8 cellular contexts compared by ENCODE assay signal in the genomic region with DNA sequence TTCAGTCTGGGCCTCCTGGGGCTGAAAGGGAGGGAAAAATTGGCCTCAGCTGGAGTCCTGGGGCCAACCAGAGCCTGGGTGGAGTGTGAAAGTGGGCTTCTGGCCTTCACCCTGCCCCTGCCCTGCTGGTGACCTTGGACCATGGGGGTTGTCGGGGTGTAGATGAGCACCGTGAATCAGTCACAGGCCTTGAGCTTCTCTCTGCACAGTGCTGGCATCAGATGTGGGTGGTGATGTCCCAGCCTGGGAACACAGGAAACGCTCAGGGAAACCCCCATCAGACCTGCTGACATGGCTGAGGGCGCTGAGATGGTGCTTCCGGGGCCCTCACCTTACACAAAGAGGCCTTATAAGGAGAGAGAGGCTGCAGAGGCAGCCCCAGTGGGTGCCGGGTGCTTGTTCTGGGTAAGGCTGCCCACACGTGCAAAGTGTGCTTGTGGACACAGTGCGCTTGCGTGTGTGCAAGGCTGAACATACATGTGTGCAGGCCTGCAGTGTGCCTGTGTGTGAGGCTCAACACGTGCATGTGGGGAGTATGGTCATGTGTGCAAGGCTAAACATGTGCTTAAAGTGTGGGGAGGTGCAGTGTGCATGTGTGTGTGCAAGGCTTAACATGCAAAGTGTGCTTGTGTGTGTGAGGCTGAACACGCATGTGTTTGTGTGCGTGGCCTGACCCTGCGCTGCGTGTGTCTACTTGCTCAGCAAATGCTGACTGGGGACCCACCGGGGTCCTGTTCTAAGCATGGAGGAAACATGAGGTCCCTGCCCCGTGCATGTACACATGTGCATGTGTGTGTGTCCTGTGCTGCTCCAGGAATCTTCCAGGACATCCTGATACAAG. TPM values are rescaled to one million over a fixed set of nuclear protein-coding genes. Genes with fewer than 3 reads are reported as not detected.
DNase-seq lines count a peak whose midpoint lies in the region; ATAC-seq and TF ChIP-seq lines count a peak whose summit lies in the region.

No MANE protein-coding gene starts in this region.

- peak overlapping the region; percentile 25 for H3K4me3 ChIP-seq in thymus (ENCODE audit: low read length)

- no peaks in the 10 kb centered on the region for H3K9me3 ChIP-seq in thymus (ENCODE audit: control insufficient read depth)

- no peak for TF ChIP-seq CTCF in nephron progenitor cell (IDR thresholded peaks at IDR 0.05)

- H3K27me3 ChIP-seq in thymus (ENCODE audit: control insufficient read depth, insufficient read depth), result no peaks in the 10 kb centered on the region

- H3K4me3 Mint-ChIP-seq in nephron progenitor cell, result no peak overlapping the region

- H3K4me1 ChIP-seq in thymus (ENCODE audit: control insufficient read depth, insufficient read depth, low read length), result peaks cover 27% of the 10 kb centered on the region

- peaks cover 26% of the 10 kb centered on the region for H3K4me1 Mint-ChIP-seq in nephron progenitor cell

- DNase-seq in T-helper 9 cell (peak; percentile 84), nephron progenitor cell (no peak), NCI-H82 (lab: John Stamatoyannopoulos, UW) (no peak), SIG-M5 treated with dmso at 0.1 percent for 504 hours (lab: John Stamatoyannopoulos, UW; ENCODE audit: unreplicated experiment) (no peak)
- peak; percentile 96 for DNase-seq in central memory CD4-positive, alpha-beta T cell

- H3K27ac ChIP-seq in thymus (ENCODE audit: low read depth), result peak overlapping the region; percentile 98

- H3K36me3 Mint-ChIP-seq in nephron progenitor cell (ENCODE audit: low read depth), result peaks cover 14% of the 10 kb centered on the region

- H3K27me3 Mint-ChIP-seq in nephron progenitor cell (ENCODE audit: low read depth, poor library complexity), result peaks cover 9% of the 10 kb centered on the region

- ATAC-seq in GM18511 (IDR thresholded peaks at IDR 0.05; ENCODE audit: unreplicated experiment), result peak; percentile 87
- peak; percentile 82 for ATAC-seq in HG02938 (IDR thresholded peaks at IDR 0.05; ENCODE audit: unreplicated experiment)

- peak overlapping the region; percentile 94 for H3K27ac Mint-ChIP-seq in nephron progenitor cell

- WGBS in thymus, result 51% methylated on average over 16 of the region's 16 CpGs

- peaks cover 7% of the 10 kb centered on the region for H3K36me3 ChIP-seq in thymus (ENCODE audit: control insufficient read depth, insufficient read depth)

- no peaks in the 10 kb centered on the region for H3K9me3 Mint-ChIP-seq in nephron progenitor cell

RNA-seq across cellular contexts. Expression of a gene that starts 6.5 kb away (rescaled TPM):
- polyA plus RNA-seq in thymus, result 204 TPM

RNA-seq across cellular contexts. Expression of a gene that starts 27.4 kb away (rescaled TPM):
- polyA plus RNA-seq in thymus, result 120 TPM

RNA-seq across cellular contexts. Expression of a gene that starts 27.7 kb away (rescaled TPM):
- 123 TPM for polyA plus RNA-seq in thymus

RNA-seq across cellular contexts. Expression of a gene that starts 55.3 kb away (rescaled TPM):
- 149 TPM for polyA plus RNA-seq in thymus

RNA-seq across cellular contexts. Expression of a gene that starts 57.6 kb away (rescaled TPM):
- polyA plus RNA-seq in thymus, result 2.8 TPM

Comparison
In these comparisons a context has a peak if more than half of its experiments do, and no peak if none do; other contexts are left out.
1. DNase-seq: peak in T-helper 9 cell (single experiment) and central memory CD4-positive, alpha-beta T cell (single experiment); none in nephron progenitor cell (single experiment), NCI-H82 (single experiment) and SIG-M5 treated with dmso at 0.1 percent for 504 hours (single experiment).